Comparison of ENCODE assay signal across 36 cellular contexts in genomic region chr19:3192228-3192635, GRCh38. TPM values are rescaled to one million over a fixed set of nuclear protein-coding genes. Genes with fewer than 3 reads are reported as not detected.
"Had no signal": no experiment of that assay in that cellular context is flagged by ENCODE, and none has a peak within 500 bp of the region (broad histone marks: within the 10 kb centered on the region; RNA-seq: fewer than 3 reads in every experiment).

No MANE protein-coding gene starts in this region.

- H3K27me3 Mint-ChIP-seq: activated CD4-positive, alpha-beta T cell treated with anti-CD3 and anti-CD28 coated beads, Interleukin-2, amount 10 ng/mL, durations not matched to agents 24 days and 14 days; activated CD8-positive, alpha-beta T cell treated with anti-CD3 and anti-CD28 coated beads for 36 hours; activated T-cell treated with anti-CD3 and anti-CD28 coated beads, Interleukin-2, amount 50 U/mL, for 24 hours; T-cell had no signal

- H3K4me1 ChIP-seq: SJCRH30 had no signal

- H3K9ac ChIP-seq: SK-N-SH had no signal

- H3K27me3 ChIP-seq: adrenal gland, body of pancreas, breast epithelium, SJCRH30 had no signal

- H3K4me3 ChIP-seq: adrenal gland, body of pancreas, breast epithelium, PC-9, SJCRH30 had no signal

- H3K4me2 ChIP-seq: PC-9, SK-N-SH had no signal

- DNase-seq: activated CD4-positive, alpha-beta T cell treated with anti-CD3 and anti-CD28 coated beads for 1 hour; activated CD4-positive, alpha-beta T cell treated with anti-CD3 and anti-CD28 coated beads, Interleukin-2, amount 10 ng/mL, durations not matched to agents 24 days and 14 days; activated CD4-positive, alpha-beta T cell treated with anti-CD3 and anti-CD28 coated beads, Interleukin-2, amount 50 U/mL, for 4 hours; activated CD4-positive, CD25-positive, alpha-beta regulatory T cell; activated CD8-positive, alpha-beta T cell treated with anti-CD3 and anti-CD28 coated beads for 36 hours; activated gamma-delta T cell treated with Interleukin-2 at 50 U/mL for 16 hours; activated naive CD4-positive, alpha-beta T cell treated with anti-CD3 and anti-CD28 coated beads for 36 hours; activated T-cell treated with anti-CD3 and anti-CD28 coated beads, Interleukin-2, amount 50 U/mL, for 24 hours; adrenal gland; body of pancreas; Karpas-422; KBM-7; NCI-H1048; NCI-H1105 treated with DMSO at 0.1 percent for 48 hours; NCI-H1436; NCI-H1694; NCI-H1930; NCI-H2081 treated with DMSO at 0.1 percent for 48 hours; NCI-H345; NCI-H524 treated with DMSO at 0.1 percent for 48 hours; NCI-H748 treated with DMSO at 0.1 percent for 48 hours; NK-92 treated with Interleukin-12 subunit alpha and Interleukin-12 subunit beta, amount 100 ng/mL, for 24 hours; PC-9; SHP77; SJCRH30; SK-N-SH; T-cell; T-helper 2 cell; T-helper 9 cell; WERI-Rb-1 had no signal

- H3K4me3 Mint-ChIP-seq: activated CD4-positive, alpha-beta T cell treated with anti-CD3 and anti-CD28 coated beads, Interleukin-2, amount 10 ng/mL, durations not matched to agents 24 days and 14 days; activated CD8-positive, alpha-beta T cell treated with anti-CD3 and anti-CD28 coated beads for 36 hours; activated naive CD4-positive, alpha-beta T cell treated with anti-CD3 and anti-CD28 coated beads for 36 hours; activated T-cell treated with anti-CD3 and anti-CD28 coated beads, Interleukin-2, amount 50 U/mL, for 24 hours; T-cell had no signal

- H3K36me3 ChIP-seq: breast epithelium had no signal

- H3K9me3 ChIP-seq: adrenal gland, body of pancreas, breast epithelium, SJCRH30, SK-N-SH had no signal

- H3K27ac ChIP-seq: body of pancreas, breast epithelium, PC-9, SJCRH30, WERI-Rb-1 had no signal

- H3K9me3 Mint-ChIP-seq: activated CD4-positive, alpha-beta T cell treated with anti-CD3 and anti-CD28 coated beads, Interleukin-2, amount 10 ng/mL, durations not matched to agents 24 days and 14 days; activated CD8-positive, alpha-beta T cell treated with anti-CD3 and anti-CD28 coated beads for 36 hours; activated naive CD4-positive, alpha-beta T cell treated with anti-CD3 and anti-CD28 coated beads for 36 hours; activated naive CD4-positive, alpha-beta T cell treated with anti-CD3 and anti-CD28 coated beads, Interleukin-2, amount 50 U/mL, for 72 hours; activated T-cell treated with anti-CD3 and anti-CD28 coated beads, Interleukin-2, amount 50 U/mL, for 24 hours; T-cell had no signal

- H3K27ac Mint-ChIP-seq: activated CD4-positive, alpha-beta T cell treated with anti-CD3 and anti-CD28 coated beads, Interleukin-2, amount 10 ng/mL, durations not matched to agents 24 days and 14 days; activated CD8-positive, alpha-beta T cell treated with anti-CD3 and anti-CD28 coated beads for 36 hours; activated naive CD4-positive, alpha-beta T cell treated with anti-CD3 and anti-CD28 coated beads for 36 hours; activated T-cell treated with anti-CD3 and anti-CD28 coated beads, Interleukin-2, amount 50 U/mL, for 24 hours; T-cell had no signal

RNA-seq across cellular contexts. Expression of gene S1PR4, which starts 13.7 kb away (rescaled TPM):
- total RNA-seq: astrocyte, SJCRH30 had no signal

RNA-seq across cellular contexts. Expression of gene CELF5, which starts 32.2 kb away (rescaled TPM):
- total RNA-seq: activated naive CD4-positive, alpha-beta T cell treated with anti-CD3 and anti-CD28 coated beads for 36 hours; cardiac septum; NCI-H460; SJCRH30 had no signal

RNA-seq across cellular contexts. Expression of gene GNA15, which starts 56.4 kb away (rescaled TPM):
- total RNA-seq: astrocyte, OCI-LY7 had no signal
